Comparison of ENCODE assay signal across 14 cellular contexts in the genomic region with DNA sequence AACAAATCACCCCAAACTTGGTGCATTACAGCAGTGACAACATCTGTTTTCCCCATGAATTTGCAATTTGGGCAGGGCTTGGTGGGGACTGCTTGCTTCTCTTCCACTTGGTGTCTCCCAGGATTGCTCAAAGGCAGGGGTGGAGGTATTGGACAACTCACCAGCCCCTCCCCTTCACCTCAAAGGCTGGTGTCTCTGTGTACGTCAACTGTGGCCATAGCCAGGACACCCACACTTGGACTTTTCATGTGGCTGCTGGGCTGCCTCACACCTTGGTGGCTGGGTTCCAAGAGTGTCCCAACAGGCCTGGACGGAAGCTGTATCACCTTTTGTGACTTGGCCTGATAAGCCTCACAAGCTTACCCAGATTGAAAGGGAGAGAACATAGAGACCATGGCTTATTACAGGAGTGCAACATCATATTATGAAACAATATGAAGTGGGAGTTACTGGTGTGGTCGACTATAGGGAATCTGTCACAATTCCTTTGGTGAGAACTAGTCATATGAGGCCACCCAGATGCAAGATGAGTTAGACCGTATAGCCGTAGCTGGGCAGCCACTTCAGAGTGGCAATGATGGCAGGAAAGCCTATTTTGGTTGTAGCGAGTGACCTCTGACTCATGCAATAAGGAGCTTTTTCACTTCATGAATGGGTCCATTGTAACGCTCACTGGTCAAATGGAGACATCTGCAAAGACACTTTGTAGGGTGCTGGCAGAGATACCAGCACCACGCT.
DNase-seq lines count a peak whose midpoint lies in the region; ATAC-seq and TF ChIP-seq lines count a peak whose summit lies in the region.
"Had no signal": no experiment of that assay in that cellular context is flagged by ENCODE, and none has a peak within 500 bp of the region (broad histone marks: within the 10 kb centered on the region; RNA-seq: fewer than 3 reads in every experiment).

No MANE protein-coding gene starts in this region.

- no peak overlapping the region for H3K4me3 ChIP-seq in body of pancreas
- no peak overlapping the region for H3K4me3 ChIP-seq in mesodermal cell (ENCODE audit: extremely low read depth, insufficient read depth, low read length, poor library complexity, severe bottlenecking)

- no peak for TF ChIP-seq CTCF in body of pancreas (IDR thresholded peaks at IDR 0.05)

- H3K27me3 ChIP-seq in body of pancreas = no peaks in the 10 kb centered on the region

- peak overlapping the region in 2 of 4 donors; percentile 33 to 43 for H3K27ac ChIP-seq in body of pancreas
- H3K27ac ChIP-seq in mesodermal cell (ENCODE audit: low read depth, low read length, severe bottlenecking) = peak overlapping the region; percentile 58

- no peak for TF ChIP-seq POLR2A in body of pancreas (IDR thresholded peaks at IDR 0.05)

- 74 to 76% methylated on average over 8 of the region's 8 CpGs for WGBS in body of pancreas, 2 donors
- WGBS in mesodermal cell (ENCODE audit: insufficient coverage in 2 of 2), 2 experiments = 58 to 73% methylated on average over 8 of the region's 8 CpGs

- peak; percentile 65 for DNase-seq in Ammon's horn (ENCODE audit: low spot score)
- peak; percentile 29 for DNase-seq in M059J (ENCODE audit: low read depth)
- DNase-seq in body of pancreas = peak; percentile 26 to 58 (median 51)
- no peak for DNase-seq in Right ventricle myocardium superior
- no peak for DNase-seq in ecto neural progenitor cell (ENCODE audit: low spot score)
- DNase-seq in RKO (ENCODE audit: low spot score) = no peak
- DNase-seq: activated effector memory CD4-positive, alpha-beta T cell treated with anti-CD3 and anti-CD28 coated beads, Interleukin-2, amount 50 U/mL, for 16 hours; DMS79 treated with DMSO at 0.1 percent for 48 hours; effector CD8-positive, alpha-beta T cell; NCI-H2081 treated with DMSO at 0.1 percent for 48 hours; SHP77 treated with DMSO at 0.1 percent for 48 hours; small intestine had no signal

- intact Hi-C loops in body of pancreas (cut with DNase I) = no loop called here
- intact Hi-C loops in Right ventricle myocardium superior (cut with DNase I) = no loop called here

- ATAC-seq in body of pancreas (peak; percentile 62), Right ventricle myocardium superior (ENCODE audit: poor library complexity) (no peak), HG02884 (IDR thresholded peaks at IDR 0.05; ENCODE audit: unreplicated experiment) (no peak)

- no peaks in the 10 kb centered on the region for H3K4me1 ChIP-seq in body of pancreas
- H3K4me1 ChIP-seq in mesodermal cell (ENCODE audit: control insufficient read depth, insufficient read depth, low read length, poor library complexity, severe bottlenecking) = peaks cover 17% of the 10 kb centered on the region

- no peaks in the 10 kb centered on the region for H3K9me3 ChIP-seq in body of pancreas
- H3K9me3 ChIP-seq in mesodermal cell (ENCODE audit: control insufficient read depth, low read length) = no peaks in the 10 kb centered on the region

- H3K36me3 ChIP-seq in body of pancreas (replicated peaks in 1 of 2; ENCODE audit: insufficient read depth in 1 of 2, low read depth in 2 of 2) (no peaks in the 10 kb centered on the region), mesodermal cell (ENCODE audit: control insufficient read depth, insufficient read depth, low read length) (no peaks in the 10 kb centered on the region)

Comparison
In these comparisons a context has a peak if more than half of its experiments do, and no peak if none do; other contexts are left out.
1. DNase-seq: peak in Ammon's horn (single experiment), M059J (single experiment) and body of pancreas (4 of 4); none in Right ventricle myocardium superior (single experiment), ecto neural progenitor cell (single experiment) and RKO (single experiment).